In the genomic region with DNA sequence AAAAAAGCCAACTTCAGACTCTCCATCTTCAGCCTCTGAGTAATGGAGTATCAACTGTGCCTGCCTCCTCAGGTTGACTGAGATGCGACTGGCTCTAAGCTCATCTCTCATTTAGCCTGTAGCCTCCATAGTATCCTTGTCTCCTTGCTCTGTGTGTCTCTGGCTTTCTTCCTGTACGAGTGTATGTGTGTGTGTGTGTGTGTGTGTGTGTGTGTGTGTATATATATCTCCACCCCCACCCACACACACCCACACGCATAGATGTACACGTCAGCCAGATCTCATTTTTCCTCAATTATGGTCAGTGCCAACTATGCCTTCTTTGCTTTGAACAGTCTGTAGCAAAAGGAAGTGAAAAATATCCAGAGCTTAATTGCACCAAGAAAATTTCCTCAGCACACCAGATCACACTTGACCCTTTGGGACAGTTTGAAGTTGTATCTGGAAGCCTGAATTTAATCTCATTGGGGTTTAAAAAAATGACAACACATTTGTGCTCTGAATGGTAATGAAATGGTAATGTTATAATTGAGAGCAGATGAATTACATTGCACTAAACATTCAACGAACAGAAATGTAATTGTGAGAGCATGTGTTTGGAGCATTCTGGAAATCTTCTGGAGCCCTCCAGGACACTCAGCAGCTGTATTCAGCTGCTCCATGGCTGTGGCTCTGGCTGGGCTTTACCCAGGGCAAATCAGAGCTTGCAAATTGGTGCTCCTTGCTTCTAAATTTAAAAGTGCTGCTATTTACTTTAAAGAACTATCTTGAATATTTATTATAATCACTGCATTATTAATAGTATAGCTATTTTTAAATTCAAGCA, we compare ENCODE assay signal across 21 cellular contexts.
DNase-seq lines count a peak whose midpoint lies in the region; ATAC-seq, FAIRE-seq and TF ChIP-seq lines count a peak whose summit lies in the region.
"Had no signal": no experiment of that assay in that cellular context is flagged by ENCODE, and none has a peak within 500 bp of the region (broad histone marks: within the 10 kb centered on the region; RNA-seq: fewer than 3 reads in every experiment).

No MANE protein-coding gene starts in this region.

- no peak for FAIRE-seq in GM12891 (lab: Jason Lieb, UNC)

- no peak overlapping the region for H3K9ac ChIP-seq in mesendoderm (ENCODE audit: low read length)
- H3K9ac ChIP-seq: BLaER1 treated with 17β-estradiol and CSF1 and Interleukin-3, amounts not matched to agents 10 nM and 100 nM had no signal

- no peak for TF ChIP-seq CTCF in heart right ventricle (IDR thresholded peaks at IDR 0.05)
- TF ChIP-seq CTCF in osteoblast (IDR thresholded peaks at IDR 0.05; ENCODE audit: extremely low read depth, low read depth, low read length): no peak

- no peaks in the 10 kb centered on the region for H3K36me3 ChIP-seq in heart right ventricle
- H3K36me3 ChIP-seq in mesendoderm (ENCODE audit: control insufficient read depth, insufficient read depth, low read length): no peaks in the 10 kb centered on the region
- no peaks in the 10 kb centered on the region for H3K36me3 ChIP-seq in osteoblast (ENCODE audit: insufficient read depth, low read length)
- H3K36me3 ChIP-seq: BLaER1 treated with 17β-estradiol and CSF1 and Interleukin-3, amounts not matched to agents 10 nM and 100 nM; HAP-1; Peyer's patch had no signal

- peaks cover 0 to 5% (median 0%) of the 10 kb centered on the region in 9 donors for H3K4me1 ChIP-seq in heart right ventricle
- no peaks in the 10 kb centered on the region for H3K4me1 ChIP-seq in right cardiac atrium (ENCODE audit: control insufficient read depth, insufficient read depth, low read length)
- no peaks in the 10 kb centered on the region for H3K4me1 ChIP-seq in mesendoderm (ENCODE audit: control insufficient read depth, low read depth, low read length)
- no peaks in the 10 kb centered on the region for H3K4me1 ChIP-seq in osteoblast (ENCODE audit: insufficient read depth, low read length)
- H3K4me1 ChIP-seq: HAP-1, Peyer's patch had no signal

- ATAC-seq in heart right ventricle (peak in 7 of 8 donors; percentile 42 to 76 (median 67)), right cardiac atrium (no peak)

- no peaks in the 10 kb centered on the region for H3K79me1 ChIP-seq in mesendoderm (ENCODE audit: low read length)

- H3K9me3 ChIP-seq in heart right ventricle (no peaks in the 10 kb centered on the region), right cardiac atrium (ENCODE audit: control insufficient read depth, low read length) (no peaks in the 10 kb centered on the region), osteoblast (ENCODE audit: low read depth, low read length) (no peaks in the 10 kb centered on the region)
- H3K9me3 ChIP-seq: BLaER1 treated with 17β-estradiol and CSF1 and Interleukin-3, amounts not matched to agents 10 nM and 100 nM; HAP-1; Peyer's patch had no signal

- H3K18ac ChIP-seq in mesendoderm (ENCODE audit: low read length): no peak overlapping the region

- H3K36me3 Mint-ChIP-seq in dendritic cell treated with granulocyte-macrophage colony-stimulating factor and Interleukin-4, amounts not matched to agents 40 ng/mL and 50 ng/mL, for 4 days (ENCODE audit: low read depth): no peaks in the 10 kb centered on the region
- H3K36me3 Mint-ChIP-seq: CD8-positive, alpha-beta memory T cell had no signal

- no peak overlapping the region for H3K27ac ChIP-seq in heart right ventricle
- H3K27ac ChIP-seq in right cardiac atrium (ENCODE audit: low read length): no peak overlapping the region
- H3K27ac ChIP-seq in mesendoderm (ENCODE audit: low read depth, low read length): no peak overlapping the region
- H3K27ac ChIP-seq in osteoblast (ENCODE audit: low read depth, low read length): no peak overlapping the region
- H3K27ac ChIP-seq: BLaER1 treated with 17β-estradiol and CSF1 and Interleukin-3, amounts not matched to agents 10 nM and 100 nM; Peyer's patch; SK-N-MC had no signal

- H3K4me2 ChIP-seq in mesendoderm (ENCODE audit: low read length) (no peak overlapping the region), osteoblast (ENCODE audit: insufficient read depth, low read length) (no peak overlapping the region)

- no peak for DNase-seq in heart right ventricle
- DNase-seq in right cardiac atrium: no peak
- DNase-seq in mesendoderm: no peak
- DNase-seq in osteoblast (ENCODE audit: insufficient read length, low spot score, missing footprints): no peak
- DNase-seq in GM12891 (ENCODE audit: insufficient read length, low spot score): no peak
- DNase-seq in NCI-H1930 (lab: John Stamatoyannopoulos, UW): no peak
- DNase-seq: CD8-positive, alpha-beta memory T cell; DMS79; MM.1S; NCI-H1092; NCI-H146; NCI-H2081; NCI-H446 treated with DMSO at 0.1 percent for 48 hours; NCI-H69; NK-92 treated with Interleukin-12 subunit alpha and Interleukin-12 subunit beta, amount 100 ng/mL, for 24 hours; Peyer's patch; SHP77 had no signal

- peak overlapping the region; percentile 63 for H3K27ac Mint-ChIP-seq in dendritic cell treated with granulocyte-macrophage colony-stimulating factor and Interleukin-4, amounts not matched to agents 40 ng/mL and 50 ng/mL, for 4 days
- H3K27ac Mint-ChIP-seq: CD8-positive, alpha-beta memory T cell had no signal

- H4K8ac ChIP-seq in mesendoderm (ENCODE audit: low read depth, low read length): no peak overlapping the region

- H3K4me3 ChIP-seq in heart right ventricle: no peak overlapping the region
- no peak overlapping the region for H3K4me3 ChIP-seq in right cardiac atrium (ENCODE audit: low read length)
- no peak overlapping the region for H3K4me3 ChIP-seq in mesendoderm (ENCODE audit: low read length)
- H3K4me3 ChIP-seq in osteoblast (ENCODE audit: insufficient read depth, low read length): no peak overlapping the region
- H3K4me3 ChIP-seq: BLaER1 treated with 17β-estradiol and CSF1 and Interleukin-3, amounts not matched to agents 10 nM and 100 nM; HAP-1; Peyer's patch; SK-N-MC had no signal

- H3K79me2 ChIP-seq in mesendoderm (ENCODE audit: control insufficient read depth, insufficient read depth, low read length) (no peaks in the 10 kb centered on the region), osteoblast (ENCODE audit: insufficient read depth, low read length) (no peaks in the 10 kb centered on the region)

- no peak overlapping the region for H2BK120ac ChIP-seq in mesendoderm (ENCODE audit: low read depth, low read length)

- no peaks in the 10 kb centered on the region for H3K9me3 Mint-ChIP-seq in dendritic cell treated with granulocyte-macrophage colony-stimulating factor and Interleukin-4, amounts not matched to agents 40 ng/mL and 50 ng/mL, for 4 days
- H3K9me3 Mint-ChIP-seq: CD8-positive, alpha-beta memory T cell had no signal

- no peak overlapping the region for H2AFZ ChIP-seq in osteoblast (ENCODE audit: low read length)

- H3K56ac ChIP-seq in mesendoderm (ENCODE audit: low read length): peak overlapping the region; percentile 25

- intact Hi-C loops in heart right ventricle (cut with DNase I) (no loop called here), right cardiac atrium (cut with DNase I) (no loop called here)
- intact Hi-C loops in dendritic cell treated with granulocyte-macrophage colony-stimulating factor and Interleukin-4, amounts not matched to agents 40 ng/mL and 50 ng/mL, for 4 days (cut with micrococcal nuclease): no loop called here

- H3K4me1 Mint-ChIP-seq in dendritic cell treated with granulocyte-macrophage colony-stimulating factor and Interleukin-4, amounts not matched to agents 40 ng/mL and 50 ng/mL, for 4 days (ENCODE audit: low read depth): peaks cover 37% of the 10 kb centered on the region
- H3K4me1 Mint-ChIP-seq: CD8-positive, alpha-beta memory T cell had no signal

- H4K20me1 ChIP-seq in osteoblast (ENCODE audit: insufficient read depth, low read length): no peaks in the 10 kb centered on the region
- H4K20me1 ChIP-seq: BLaER1 treated with 17β-estradiol and CSF1 and Interleukin-3, amounts not matched to agents 10 nM and 100 nM had no signal

- no peak overlapping the region for H2BK15ac ChIP-seq in mesendoderm (replicated peaks; ENCODE audit: low read depth)

- H3K23ac ChIP-seq in mesendoderm (ENCODE audit: low read length): no peak overlapping the region

- H3K27me3 ChIP-seq in heart right ventricle: no peaks in the 10 kb centered on the region
- peaks cover 4% of the 10 kb centered on the region for H3K27me3 ChIP-seq in right cardiac atrium (ENCODE audit: control insufficient read depth, insufficient read depth)
- no peaks in the 10 kb centered on the region for H3K27me3 ChIP-seq in mesendoderm (ENCODE audit: insufficient read depth, low read length, poor library complexity)
- H3K27me3 ChIP-seq in osteoblast (ENCODE audit: insufficient read depth, low read length): peaks cover 2% of the 10 kb centered on the region
- H3K27me3 ChIP-seq: BLaER1 treated with 17β-estradiol and CSF1 and Interleukin-3, amounts not matched to agents 10 nM and 100 nM; Peyer's patch had no signal

- WGBS in heart right ventricle, 2 donors: 39 to 54% methylated on average over 5 of the region's 5 CpGs
- WGBS in right cardiac atrium: 41% methylated on average over 5 of the region's 5 CpGs
- no CpG with 5 or more reads among the region's 5 CpGs for WGBS in mesendoderm (ENCODE audit: extremely low coverage, insufficient coverage, low lambda C conversion rate)

- H4K5ac ChIP-seq in mesendoderm (ENCODE audit: low read length): no peak overlapping the region

- peak overlapping the region; percentile 3 for H2AK5ac ChIP-seq in mesendoderm (ENCODE audit: low read length)

- peaks cover 4% of the 10 kb centered on the region for H3K27me3 Mint-ChIP-seq in dendritic cell treated with granulocyte-macrophage colony-stimulating factor and Interleukin-4, amounts not matched to agents 40 ng/mL and 50 ng/mL, for 4 days

- no peak overlapping the region for H3K4ac ChIP-seq in mesendoderm (ENCODE audit: low read depth, low read length)

- TF ChIP-seq POLR2A in GM12891 (IDR thresholded peaks at IDR 0.05; ENCODE audit: low read depth, low read length): no peak

- no peak overlapping the region for H3K4me3 Mint-ChIP-seq in dendritic cell treated with granulocyte-macrophage colony-stimulating factor and Interleukin-4, amounts not matched to agents 40 ng/mL and 50 ng/mL, for 4 days
- H3K4me3 Mint-ChIP-seq: CD8-positive, alpha-beta memory T cell had no signal

- peak overlapping the region; percentile 58 for H2BK5ac ChIP-seq in mesendoderm (ENCODE audit: low read length)

TF ChIP-seq in GM12891, 5 proteins besides CTCF, POLR2A, EP300 and RAD21:
- no peak for TF ChIP-seq POLR2AphosphoS5 (IDR thresholded peaks at IDR 0.05; ENCODE audit: low read depth, low read length)
- TF ChIP-seq SPI1 (IDR thresholded peaks at IDR 0.05; ENCODE audit: low read depth, low read length): no peak
- no peak for TF ChIP-seq PAX5 (IDR thresholded peaks at IDR 0.05; ENCODE audit: insufficient read depth, low read length, severe bottlenecking)
- no peak for TF ChIP-seq POU2F2 (IDR thresholded peaks at IDR 0.05; ENCODE audit: low read depth, low read length)
- no peak for TF ChIP-seq TAF1 (IDR thresholded peaks at IDR 0.05; ENCODE audit: low read depth, low read length)

Comparison
In these comparisons a context has a peak if more than half of its experiments do, and no peak if none do; other contexts are left out.
1. ATAC-seq: peak in heart right ventricle (7 of 8); none in right cardiac atrium (0 of 2).